In genomic region chr3:164498917-164499316, GRCh38 we compare ENCODE assay signal across 1 cellular context.
A peak's percentile ranks its signal among the peaks of the same experiment; 100 is the strongest.
TF ChIP-seq lines count a peak whose summit lies in the region.

No MANE protein-coding gene starts in this region.

TF ChIP-seq in HepG2, 621 proteins besides CTCF, POLR2A, EP300 and RAD21 (continued from another document and continues in another):
- TF ChIP-seq, protein P1, sequence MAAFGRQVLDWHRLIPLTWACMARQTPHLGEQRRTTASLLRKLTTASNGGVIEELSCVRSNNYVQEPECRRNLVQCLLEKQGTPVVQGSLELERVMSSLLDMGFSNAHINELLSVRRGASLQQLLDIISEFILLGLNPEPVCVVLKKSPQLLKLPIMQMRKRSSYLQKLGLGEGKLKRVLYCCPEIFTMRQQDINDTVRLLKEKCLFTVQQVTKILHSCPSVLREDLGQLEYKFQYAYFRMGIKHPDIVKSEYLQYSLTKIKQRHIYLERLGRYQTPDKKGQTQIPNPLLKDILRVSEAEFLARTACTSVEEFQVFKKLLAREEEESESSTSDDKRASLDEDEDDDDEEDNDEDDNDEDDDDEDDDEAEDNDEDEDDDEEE (CRISPR knock-in tag; IDR thresholded peaks at IDR 0.05) = no peak
- TF ChIP-seq ELF4 (CRISPR knock-in tag; IDR thresholded peaks at IDR 0.05; ENCODE audit: borderline replicate concordance) = no peak
- TF ChIP-seq PCBP1 (IDR thresholded peaks at IDR 0.05; ENCODE audit: borderline replicate concordance, low read depth, low read length) = no peak
- no peak for TF ChIP-seq PCBP2 (optimal IDR thresholded peaks at IDR 0.05; ENCODE audit: low read depth, low read length, poor library complexity, severe bottlenecking)
- TF ChIP-seq RARA (CRISPR knock-in tag; IDR thresholded peaks at IDR 0.05) = peak; percentile 59; the same call in 1 of the 2 replicates
- no peak for TF ChIP-seq ZBTB49 (CRISPR knock-in tag; IDR thresholded peaks at IDR 0.05; ENCODE audit: borderline replicate concordance)
- no peak for TF ChIP-seq NFE2 (CRISPR knock-in tag; IDR thresholded peaks at IDR 0.05)
- no peak for TF ChIP-seq ZNF841 (CRISPR knock-in tag; IDR thresholded peaks at IDR 0.05; ENCODE audit: borderline replicate concordance)
- no peak for TF ChIP-seq MAFG (CRISPR knock-in tag; IDR thresholded peaks at IDR 0.05)
- TF ChIP-seq, protein P2, sequence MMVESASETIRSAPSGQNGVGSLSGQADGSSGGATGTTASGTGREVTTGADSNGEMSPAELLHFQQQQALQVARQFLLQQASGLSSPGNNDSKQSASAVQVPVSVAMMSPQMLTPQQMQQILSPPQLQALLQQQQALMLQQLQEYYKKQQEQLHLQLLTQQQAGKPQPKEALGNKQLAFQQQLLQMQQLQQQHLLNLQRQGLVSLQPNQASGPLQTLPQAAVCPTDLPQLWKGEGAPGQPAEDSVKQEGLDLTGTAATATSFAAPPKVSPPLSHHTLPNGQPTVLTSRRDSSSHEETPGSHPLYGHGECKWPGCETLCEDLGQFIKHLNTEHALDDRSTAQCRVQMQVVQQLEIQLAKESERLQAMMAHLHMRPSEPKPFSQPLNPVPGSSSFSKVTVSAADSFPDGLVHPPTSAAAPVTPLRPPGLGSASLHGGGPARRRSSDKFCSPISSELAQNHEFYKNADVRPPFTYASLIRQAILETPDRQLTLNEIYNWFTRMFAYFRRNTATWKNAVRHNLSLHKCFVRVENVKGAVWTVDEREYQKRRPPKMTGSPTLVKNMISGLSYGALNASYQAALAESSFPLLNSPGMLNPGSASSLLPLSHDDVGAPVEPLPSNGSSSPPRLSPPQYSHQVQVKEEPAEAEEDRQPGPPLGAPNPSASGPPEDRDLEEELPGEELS (CRISPR knock-in tag; IDR thresholded peaks at IDR 0.05) = peak; percentile 33; the same call in 1 of the 2 replicates
- TF ChIP-seq ZNF10 (CRISPR knock-in tag; IDR thresholded peaks at IDR 0.05; ENCODE audit: borderline replicate concordance, low read depth) = no peak
- 0 out of 2 replicates have a peak, but pooled peaks have one; percentile 20 for TF ChIP-seq SAP130 (CRISPR knock-in tag; IDR thresholded peaks at IDR 0.05; ENCODE audit: low read depth)
- no peak for TF ChIP-seq ZNF446 (CRISPR knock-in tag; IDR thresholded peaks at IDR 0.05)
- no peak for TF ChIP-seq ZFP62 (CRISPR knock-in tag; IDR thresholded peaks at IDR 0.05)
- TF ChIP-seq ZNF34 (CRISPR knock-in tag; IDR thresholded peaks at IDR 0.05; ENCODE audit: borderline replicate concordance) = no peak
- no peak for TF ChIP-seq FUBP1 (CRISPR knock-in tag; IDR thresholded peaks at IDR 0.05; ENCODE audit: borderline replicate concordance)
- TF ChIP-seq TFDP1 (CRISPR knock-in tag; IDR thresholded peaks at IDR 0.05; ENCODE audit: borderline replicate concordance) = no peak
- no peak for TF ChIP-seq SRSF4 (IDR thresholded peaks at IDR 0.05; ENCODE audit: low read depth, low read length, poor library complexity, severe bottlenecking)
- peak; percentile 49 for TF ChIP-seq CEBPG (CRISPR knock-in tag; IDR thresholded peaks at IDR 0.05)
- no peak for TF ChIP-seq ZNF430 (CRISPR knock-in tag; IDR thresholded peaks at IDR 0.05)
- TF ChIP-seq GATAD2A (CRISPR knock-in tag; IDR thresholded peaks at IDR 0.05) = peak; percentile 51
- no peak for TF ChIP-seq SOX13 (IDR thresholded peaks at IDR 0.05)
- peak in 1 of 2 experiments; percentile 23; a peak in 1 of 4 replicates for TF ChIP-seq SOX13 (CRISPR knock-in tag; conservative IDR thresholded peaks at IDR 0.05 in 1 of 2, IDR thresholded peaks at IDR 0.05 in 1 of 2)
- peak; percentile 54 for TF ChIP-seq BCL6 (CRISPR knock-in tag; IDR thresholded peaks at IDR 0.05)
- TF ChIP-seq KDM4B (CRISPR knock-in tag; IDR thresholded peaks at IDR 0.05) = no peak
- no peak for TF ChIP-seq ZNF878 (CRISPR knock-in tag; IDR thresholded peaks at IDR 0.05)
- TF ChIP-seq, protein P3, sequence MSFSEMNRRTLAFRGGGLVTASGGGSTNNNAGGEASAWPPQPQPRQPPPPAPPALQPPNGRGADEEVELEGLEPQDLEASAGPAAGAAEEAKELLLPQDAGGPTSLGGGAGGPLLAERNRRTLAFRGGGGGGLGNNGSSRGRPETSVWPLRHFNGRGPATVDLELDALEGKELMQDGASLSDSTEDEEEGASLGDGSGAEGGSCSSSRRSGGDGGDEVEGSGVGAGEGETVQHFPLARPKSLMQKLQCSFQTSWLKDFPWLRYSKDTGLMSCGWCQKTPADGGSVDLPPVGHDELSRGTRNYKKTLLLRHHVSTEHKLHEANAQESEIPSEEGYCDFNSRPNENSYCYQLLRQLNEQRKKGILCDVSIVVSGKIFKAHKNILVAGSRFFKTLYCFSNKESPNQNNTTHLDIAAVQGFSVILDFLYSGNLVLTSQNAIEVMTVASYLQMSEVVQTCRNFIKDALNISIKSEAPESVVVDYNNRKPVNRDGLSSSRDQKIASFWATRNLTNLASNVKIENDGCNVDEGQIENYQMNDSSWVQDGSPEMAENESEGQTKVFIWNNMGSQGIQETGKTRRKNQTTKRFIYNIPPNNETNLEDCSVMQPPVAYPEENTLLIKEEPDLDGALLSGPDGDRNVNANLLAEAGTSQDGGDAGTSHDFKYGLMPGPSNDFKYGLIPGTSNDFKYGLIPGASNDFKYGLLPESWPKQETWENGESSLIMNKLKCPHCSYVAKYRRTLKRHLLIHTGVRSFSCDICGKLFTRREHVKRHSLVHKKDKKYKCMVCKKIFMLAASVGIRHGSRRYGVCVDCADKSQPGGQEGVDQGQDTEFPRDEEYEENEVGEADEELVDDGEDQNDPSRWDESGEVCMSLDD (CRISPR knock-in tag; IDR thresholded peaks at IDR 0.05; ENCODE audit: borderline replicate concordance) = no peak
- no peak for TF ChIP-seq FOSL2 (CRISPR knock-in tag; IDR thresholded peaks at IDR 0.05)
- TF ChIP-seq, protein P4, sequence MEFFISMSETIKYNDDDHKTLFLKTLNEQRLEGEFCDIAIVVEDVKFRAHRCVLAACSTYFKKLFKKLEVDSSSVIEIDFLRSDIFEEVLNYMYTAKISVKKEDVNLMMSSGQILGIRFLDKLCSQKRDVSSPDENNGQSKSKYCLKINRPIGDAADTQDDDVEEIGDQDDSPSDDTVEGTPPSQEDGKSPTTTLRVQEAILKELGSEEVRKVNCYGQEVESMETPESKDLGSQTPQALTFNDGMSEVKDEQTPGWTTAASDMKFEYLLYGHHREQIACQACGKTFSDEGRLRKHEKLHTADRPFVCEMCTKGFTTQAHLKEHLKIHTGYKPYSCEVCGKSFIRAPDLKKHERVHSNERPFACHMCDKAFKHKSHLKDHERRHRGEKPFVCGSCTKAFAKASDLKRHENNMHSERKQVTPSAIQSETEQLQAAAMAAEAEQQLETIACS (CRISPR knock-in tag; IDR thresholded peaks at IDR 0.05) = no peak
- TF ChIP-seq, protein P5, sequence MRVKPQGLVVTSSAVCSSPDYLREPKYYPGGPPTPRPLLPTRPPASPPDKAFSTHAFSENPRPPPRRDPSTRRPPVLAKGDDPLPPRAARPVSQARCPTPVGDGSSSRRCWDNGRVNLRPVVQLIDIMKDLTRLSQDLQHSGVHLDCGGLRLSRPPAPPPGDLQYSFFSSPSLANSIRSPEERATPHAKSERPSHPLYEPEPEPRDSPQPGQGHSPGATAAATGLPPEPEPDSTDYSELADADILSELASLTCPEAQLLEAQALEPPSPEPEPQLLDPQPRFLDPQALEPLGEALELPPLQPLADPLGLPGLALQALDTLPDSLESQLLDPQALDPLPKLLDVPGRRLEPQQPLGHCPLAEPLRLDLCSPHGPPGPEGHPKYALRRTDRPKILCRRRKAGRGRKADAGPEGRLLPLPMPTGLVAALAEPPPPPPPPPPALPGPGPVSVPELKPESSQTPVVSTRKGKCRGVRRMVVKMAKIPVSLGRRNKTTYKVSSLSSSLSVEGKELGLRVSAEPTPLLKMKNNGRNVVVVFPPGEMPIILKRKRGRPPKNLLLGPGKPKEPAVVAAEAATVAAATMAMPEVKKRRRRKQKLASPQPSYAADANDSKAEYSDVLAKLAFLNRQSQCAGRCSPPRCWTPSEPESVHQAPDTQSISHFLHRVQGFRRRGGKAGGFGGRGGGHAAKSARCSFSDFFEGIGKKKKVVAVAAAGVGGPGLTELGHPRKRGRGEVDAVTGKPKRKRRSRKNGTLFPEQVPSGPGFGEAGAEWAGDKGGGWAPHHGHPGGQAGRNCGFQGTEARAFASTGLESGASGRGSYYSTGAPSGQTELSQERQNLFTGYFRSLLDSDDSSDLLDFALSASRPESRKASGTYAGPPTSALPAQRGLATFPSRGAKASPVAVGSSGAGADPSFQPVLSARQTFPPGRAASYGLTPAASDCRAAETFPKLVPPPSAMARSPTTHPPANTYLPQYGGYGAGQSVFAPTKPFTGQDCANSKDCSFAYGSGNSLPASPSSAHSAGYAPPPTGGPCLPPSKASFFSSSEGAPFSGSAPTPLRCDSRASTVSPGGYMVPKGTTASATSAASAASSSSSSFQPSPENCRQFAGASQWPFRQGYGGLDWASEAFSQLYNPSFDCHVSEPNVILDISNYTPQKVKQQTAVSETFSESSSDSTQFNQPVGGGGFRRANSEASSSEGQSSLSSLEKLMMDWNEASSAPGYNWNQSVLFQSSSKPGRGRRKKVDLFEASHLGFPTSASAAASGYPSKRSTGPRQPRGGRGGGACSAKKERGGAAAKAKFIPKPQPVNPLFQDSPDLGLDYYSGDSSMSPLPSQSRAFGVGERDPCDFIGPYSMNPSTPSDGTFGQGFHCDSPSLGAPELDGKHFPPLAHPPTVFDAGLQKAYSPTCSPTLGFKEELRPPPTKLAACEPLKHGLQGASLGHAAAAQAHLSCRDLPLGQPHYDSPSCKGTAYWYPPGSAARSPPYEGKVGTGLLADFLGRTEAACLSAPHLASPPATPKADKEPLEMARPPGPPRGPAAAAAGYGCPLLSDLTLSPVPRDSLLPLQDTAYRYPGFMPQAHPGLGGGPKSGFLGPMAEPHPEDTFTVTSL (CRISPR knock-in tag; IDR thresholded peaks at IDR 0.05; ENCODE audit: borderline replicate concordance) = peak; percentile 68; the same call in 1 of the 2 replicates
- no peak for TF ChIP-seq ZBTB21 (CRISPR knock-in tag; IDR thresholded peaks at IDR 0.05)
- TF ChIP-seq PBX3 (CRISPR knock-in tag; IDR thresholded peaks at IDR 0.05; ENCODE audit: borderline replicate concordance) = no peak
- TF ChIP-seq, protein P6, sequence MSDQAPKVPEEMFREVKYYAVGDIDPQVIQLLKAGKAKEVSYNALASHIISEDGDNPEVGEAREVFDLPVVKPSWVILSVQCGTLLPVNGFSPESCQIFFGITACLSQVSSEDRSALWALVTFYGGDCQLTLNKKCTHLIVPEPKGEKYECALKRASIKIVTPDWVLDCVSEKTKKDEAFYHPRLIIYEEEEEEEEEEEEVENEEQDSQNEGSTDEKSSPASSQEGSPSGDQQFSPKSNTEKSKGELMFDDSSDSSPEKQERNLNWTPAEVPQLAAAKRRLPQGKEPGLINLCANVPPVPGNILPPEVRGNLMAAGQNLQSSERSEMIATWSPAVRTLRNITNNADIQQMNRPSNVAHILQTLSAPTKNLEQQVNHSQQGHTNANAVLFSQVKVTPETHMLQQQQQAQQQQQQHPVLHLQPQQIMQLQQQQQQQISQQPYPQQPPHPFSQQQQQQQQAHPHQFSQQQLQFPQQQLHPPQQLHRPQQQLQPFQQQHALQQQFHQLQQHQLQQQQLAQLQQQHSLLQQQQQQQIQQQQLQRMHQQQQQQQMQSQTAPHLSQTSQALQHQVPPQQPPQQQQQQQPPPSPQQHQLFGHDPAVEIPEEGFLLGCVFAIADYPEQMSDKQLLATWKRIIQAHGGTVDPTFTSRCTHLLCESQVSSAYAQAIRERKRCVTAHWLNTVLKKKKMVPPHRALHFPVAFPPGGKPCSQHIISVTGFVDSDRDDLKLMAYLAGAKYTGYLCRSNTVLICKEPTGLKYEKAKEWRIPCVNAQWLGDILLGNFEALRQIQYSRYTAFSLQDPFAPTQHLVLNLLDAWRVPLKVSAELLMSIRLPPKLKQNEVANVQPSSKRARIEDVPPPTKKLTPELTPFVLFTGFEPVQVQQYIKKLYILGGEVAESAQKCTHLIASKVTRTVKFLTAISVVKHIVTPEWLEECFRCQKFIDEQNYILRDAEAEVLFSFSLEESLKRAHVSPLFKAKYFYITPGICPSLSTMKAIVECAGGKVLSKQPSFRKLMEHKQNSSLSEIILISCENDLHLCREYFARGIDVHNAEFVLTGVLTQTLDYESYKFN (CRISPR knock-in tag; conservative IDR thresholded peaks at IDR 0.05) = peak; percentile 83
